9 cellular contexts compared by ENCODE assay signal in genomic region chr6:41367700-41368099, GRCh38. TPM values are rescaled to one million over a fixed set of nuclear protein-coding genes. Genes with fewer than 3 reads are reported as not detected.
DNase-seq lines count a peak whose midpoint lies in the region; ATAC-seq, FAIRE-seq and TF ChIP-seq lines count a peak whose summit lies in the region.
"Had no signal": no experiment of that assay in that cellular context is flagged by ENCODE, and none has a peak within 500 bp of the region (broad histone marks: within the 10 kb centered on the region; RNA-seq: fewer than 3 reads in every experiment).

No MANE protein-coding gene starts in this region.

- in situ Hi-C loops in brain microvascular endothelial cell (cut with HindIII; ENCODE audit: low pct_ligation_motif_present, low sequenced_read_pairs), result no loop called here

- peaks cover 50% of the 10 kb centered on the region for H3K27me3 Mint-ChIP-seq in activated T-helper 2 cell treated with anti-CD3 and anti-CD28 coated beads, Interferon-gamma antibody, Interleukin-2, Interleukin-4, amounts not matched to agents 10 μg/mL and 5 μg/mL and 100 μg/mL, durations not matched to agents 14 hours and 24 hours and 36 hours (ENCODE audit: low read depth)

- H3K27ac Mint-ChIP-seq in activated T-helper 2 cell treated with anti-CD3 and anti-CD28 coated beads, Interferon-gamma antibody, Interleukin-2, Interleukin-4, amounts not matched to agents 10 μg/mL and 5 μg/mL and 100 μg/mL, durations not matched to agents 14 hours and 24 hours and 36 hours, result no peak overlapping the region

- peaks cover 9% of the 10 kb centered on the region for H3K4me1 Mint-ChIP-seq in activated T-helper 2 cell treated with anti-CD3 and anti-CD28 coated beads, Interferon-gamma antibody, Interleukin-2, Interleukin-4, amounts not matched to agents 10 μg/mL and 5 μg/mL and 100 μg/mL, durations not matched to agents 14 hours and 24 hours and 36 hours (ENCODE audit: low read depth)

- H3K4me3 ChIP-seq in BJ (ENCODE audit: low read depth, low read length) (no peak overlapping the region), HL-60 (replicated peaks; ENCODE audit: insufficient read depth, low read length) (no peak overlapping the region), brain microvascular endothelial cell (ENCODE audit: low read depth, low read length) (no peak overlapping the region)

- H3K36me3 ChIP-seq in BJ (ENCODE audit: control insufficient read depth, insufficient read depth, low read length) (no peaks in the 10 kb centered on the region), brain microvascular endothelial cell (replicated peaks) (no peaks in the 10 kb centered on the region)

- no peak for ATAC-seq in GM18868 (IDR thresholded peaks at IDR 0.05; ENCODE audit: unreplicated experiment)

- DNase-seq in BJ (ENCODE audit: low read depth) (no peak), HL-60 (ENCODE audit: low read depth in 1 of 2, low spot score in 1 of 2) (peak in 1 of 2 experiments; percentile 39), NCI-H526 (lab: John Stamatoyannopoulos, UW) (peak; percentile 88 to 95), brain microvascular endothelial cell (peak; percentile 58), islet precursor cell (peak; percentile 93), urothelium cell line (ENCODE audit: low spot score) (peak; percentile 89)
- DNase-seq in activated T-helper 2 cell treated with anti-CD3 and anti-CD28 coated beads, Interferon-gamma antibody, Interleukin-2, Interleukin-4, amounts not matched to agents 10 μg/mL and 5 μg/mL and 100 μg/mL, durations not matched to agents 14 hours and 24 hours and 36 hours (ENCODE audit: low spot score), result no peak

- H3K27me3 ChIP-seq in BJ (ENCODE audit: control insufficient read depth, insufficient read depth, low read length), result peaks cover 8% of the 10 kb centered on the region
- peaks cover 37% of the 10 kb centered on the region for H3K27me3 ChIP-seq in HL-60 (ENCODE audit: insufficient read depth, poor library complexity, severe bottlenecking)
- peaks cover 35% of the 10 kb centered on the region for H3K27me3 ChIP-seq in brain microvascular endothelial cell (replicated peaks)

- H3K27ac ChIP-seq in HL-60 (replicated peaks), result no peak overlapping the region
- no peak overlapping the region for H3K27ac ChIP-seq in brain microvascular endothelial cell

- TF ChIP-seq CTCF in BJ (IDR thresholded peaks at IDR 0.05; ENCODE audit: insufficient read depth, low read depth, low read length) (peak; percentile 82), HL-60 (IDR thresholded peaks at IDR 0.05; ENCODE audit: insufficient read depth, low read length) (peak; percentile 46), brain microvascular endothelial cell (IDR thresholded peaks at IDR 0.05; ENCODE audit: low read depth, low read length, missing control alignments) (peak; percentile 88)

- POLR2A ChIA-PET in BJ (lab: Charles Lee), result no interaction called here

- no peaks in the 10 kb centered on the region for H3K9me3 Mint-ChIP-seq in activated T-helper 2 cell treated with anti-CD3 and anti-CD28 coated beads, Interferon-gamma antibody, Interleukin-2, Interleukin-4, amounts not matched to agents 10 μg/mL and 5 μg/mL and 100 μg/mL, durations not matched to agents 14 hours and 24 hours and 36 hours

- no peak overlapping the region for H3K4me3 Mint-ChIP-seq in activated T-helper 2 cell treated with anti-CD3 and anti-CD28 coated beads, Interferon-gamma antibody, Interleukin-2, Interleukin-4, amounts not matched to agents 10 μg/mL and 5 μg/mL and 100 μg/mL, durations not matched to agents 14 hours and 24 hours and 36 hours (ENCODE audit: low read depth)

- intact Hi-C loops in activated T-helper 2 cell treated with anti-CD3 and anti-CD28 coated beads, Interferon-gamma antibody, Interleukin-2, Interleukin-4, amounts not matched to agents 10 μg/mL and 5 μg/mL and 100 μg/mL, durations not matched to agents 14 hours and 24 hours and 36 hours (cut with micrococcal nuclease), result loop anchor here (5.0 kb wide), 1 partner anchor 135 kb away; no protein-coding TSS in a partner anchor

- no peak for FAIRE-seq in urothelium cell line (lab: Jason Lieb, UNC)

- CTCF ChIA-PET in BJ (lab: Yijun Ruan, JAX), result interaction anchor here (0.6 to 8.4 kb wide), 48 partner anchors 10 to 676 kb away, joined by 3 to 211 read pairs (median 6); partner anchors contain the start of genes FRS3, TFEB and TOMM6

- no peaks in the 10 kb centered on the region for H3K36me3 Mint-ChIP-seq in activated T-helper 2 cell treated with anti-CD3 and anti-CD28 coated beads, Interferon-gamma antibody, Interleukin-2, Interleukin-4, amounts not matched to agents 10 μg/mL and 5 μg/mL and 100 μg/mL, durations not matched to agents 14 hours and 24 hours and 36 hours (ENCODE audit: low read depth)

RNA-seq across cellular contexts. Expression of gene NCR2, which starts 32.3 kb away (rescaled TPM):
- not detected in 2 replicates for polyA plus RNA-seq in BJ (2011; rRNA removed)
- polyA minus RNA-seq in BJ (2011; rRNA and poly(A)+ RNA removed), result not detected in 2 replicates
- total RNA-seq in activated T-helper 2 cell treated with anti-CD3 and anti-CD28 coated beads, Interferon-gamma antibody, Interleukin-2, Interleukin-4, amounts not matched to agents 10 μg/mL and 5 μg/mL and 100 μg/mL, durations not matched to agents 14 hours and 24 hours and 36 hours, result not detected in 2 replicates
- total RNA-seq: temporal lobe had no signal

Comparison
In these comparisons a context has a peak if more than half of its experiments do, and no peak if none do; other contexts are left out.
1. DNase-seq: peak in NCI-H526 (2 of 2), brain microvascular endothelial cell (single experiment), islet precursor cell (single experiment) and urothelium cell line (single experiment); none in BJ (single experiment) and activated T-helper 2 cell treated with anti-CD3 and anti-CD28 coated beads, Interferon-gamma antibody, Interleukin-2, Interleukin-4, amounts not matched to agents 10 μg/mL and 5 μg/mL and 100 μg/mL, durations not matched to agents 14 hours and 24 hours and 36 hours (single experiment).
2. Peak in every context shown above with its lines, with median percentiles within 50 percentile points of each other: CTCF ChIP-seq.